2 cellular contexts compared by ENCODE assay signal in the genomic region with DNA sequence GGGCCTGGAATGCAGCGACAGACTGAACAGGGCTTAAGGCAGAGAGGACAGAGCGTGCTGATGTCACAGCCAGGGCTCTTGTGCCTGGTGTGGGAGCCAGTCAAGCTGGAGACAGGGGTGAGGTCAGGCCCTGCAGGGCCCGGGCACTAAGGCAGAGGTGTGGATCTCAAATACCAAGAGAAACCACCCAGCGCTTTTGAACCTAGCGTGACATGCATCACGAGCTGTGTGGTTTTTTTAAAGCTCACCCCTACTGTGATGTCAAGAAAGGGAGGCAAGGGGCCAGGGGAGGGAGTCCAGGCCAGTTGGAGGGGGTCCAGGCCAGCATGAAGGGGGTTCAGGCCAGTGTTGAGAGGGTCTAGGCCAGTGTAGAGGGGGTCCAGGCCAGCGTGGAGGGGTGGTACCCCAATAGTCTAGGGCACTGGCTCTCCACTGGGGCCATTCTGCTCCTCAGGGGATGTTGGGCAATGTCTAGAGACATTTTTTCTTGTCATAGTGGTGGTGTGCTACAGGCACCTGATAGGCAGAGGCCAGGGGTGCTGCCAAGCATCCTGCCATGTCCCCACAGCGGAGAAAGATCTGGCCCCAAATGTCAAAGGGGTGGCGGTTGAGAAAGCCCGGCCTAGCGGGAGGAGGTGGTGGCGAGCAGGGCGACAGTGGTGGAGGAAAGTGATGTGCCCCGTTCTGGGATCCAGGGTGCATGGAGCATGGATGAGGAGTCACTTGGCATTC.
A peak's percentile ranks its signal among the peaks of the same experiment; 100 is the strongest.
TF ChIP-seq lines count a peak whose summit lies in the region.

No MANE protein-coding gene starts in this region.

TF ChIP-seq in HepG2, 621 proteins besides CTCF, POLR2A, EP300 and RAD21 (continued from another document):
- TF ChIP-seq, protein P1, sequence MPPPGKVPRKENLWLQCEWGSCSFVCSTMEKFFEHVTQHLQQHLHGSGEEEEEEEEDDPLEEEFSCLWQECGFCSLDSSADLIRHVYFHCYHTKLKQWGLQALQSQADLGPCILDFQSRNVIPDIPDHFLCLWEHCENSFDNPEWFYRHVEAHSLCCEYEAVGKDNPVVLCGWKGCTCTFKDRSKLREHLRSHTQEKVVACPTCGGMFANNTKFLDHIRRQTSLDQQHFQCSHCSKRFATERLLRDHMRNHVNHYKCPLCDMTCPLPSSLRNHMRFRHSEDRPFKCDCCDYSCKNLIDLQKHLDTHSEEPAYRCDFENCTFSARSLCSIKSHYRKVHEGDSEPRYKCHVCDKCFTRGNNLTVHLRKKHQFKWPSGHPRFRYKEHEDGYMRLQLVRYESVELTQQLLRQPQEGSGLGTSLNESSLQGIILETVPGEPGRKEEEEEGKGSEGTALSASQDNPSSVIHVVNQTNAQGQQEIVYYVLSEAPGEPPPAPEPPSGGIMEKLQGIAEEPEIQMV (CRISPR knock-in tag; IDR thresholded peaks at IDR 0.05; ENCODE audit: low read depth), result no peak
- no peak for TF ChIP-seq ZFP82 (CRISPR knock-in tag; IDR thresholded peaks at IDR 0.05; ENCODE audit: borderline replicate concordance)
- peak; percentile 12; the same call in 1 of the 2 replicates for TF ChIP-seq CEBPB (IDR thresholded peaks at IDR 0.05; ENCODE audit: borderline replicate concordance, low read depth, low read length)
- TF ChIP-seq, protein P2, sequence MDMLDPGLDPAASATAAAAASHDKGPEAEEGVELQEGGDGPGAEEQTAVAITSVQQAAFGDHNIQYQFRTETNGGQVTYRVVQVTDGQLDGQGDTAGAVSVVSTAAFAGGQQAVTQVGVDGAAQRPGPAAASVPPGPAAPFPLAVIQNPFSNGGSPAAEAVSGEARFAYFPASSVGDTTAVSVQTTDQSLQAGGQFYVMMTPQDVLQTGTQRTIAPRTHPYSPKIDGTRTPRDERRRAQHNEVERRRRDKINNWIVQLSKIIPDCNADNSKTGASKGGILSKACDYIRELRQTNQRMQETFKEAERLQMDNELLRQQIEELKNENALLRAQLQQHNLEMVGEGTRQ (IDR thresholded peaks at IDR 0.05; ENCODE audit: low read depth, low read length), result no peak
- TF ChIP-seq, protein P2 (CRISPR knock-in tag; IDR thresholded peaks at IDR 0.05; ENCODE audit: borderline replicate concordance), result no peak
- TF ChIP-seq ETV6 (CRISPR knock-in tag; conservative IDR thresholded peaks at IDR 0.05), result no peak
- TF ChIP-seq, protein P3, sequence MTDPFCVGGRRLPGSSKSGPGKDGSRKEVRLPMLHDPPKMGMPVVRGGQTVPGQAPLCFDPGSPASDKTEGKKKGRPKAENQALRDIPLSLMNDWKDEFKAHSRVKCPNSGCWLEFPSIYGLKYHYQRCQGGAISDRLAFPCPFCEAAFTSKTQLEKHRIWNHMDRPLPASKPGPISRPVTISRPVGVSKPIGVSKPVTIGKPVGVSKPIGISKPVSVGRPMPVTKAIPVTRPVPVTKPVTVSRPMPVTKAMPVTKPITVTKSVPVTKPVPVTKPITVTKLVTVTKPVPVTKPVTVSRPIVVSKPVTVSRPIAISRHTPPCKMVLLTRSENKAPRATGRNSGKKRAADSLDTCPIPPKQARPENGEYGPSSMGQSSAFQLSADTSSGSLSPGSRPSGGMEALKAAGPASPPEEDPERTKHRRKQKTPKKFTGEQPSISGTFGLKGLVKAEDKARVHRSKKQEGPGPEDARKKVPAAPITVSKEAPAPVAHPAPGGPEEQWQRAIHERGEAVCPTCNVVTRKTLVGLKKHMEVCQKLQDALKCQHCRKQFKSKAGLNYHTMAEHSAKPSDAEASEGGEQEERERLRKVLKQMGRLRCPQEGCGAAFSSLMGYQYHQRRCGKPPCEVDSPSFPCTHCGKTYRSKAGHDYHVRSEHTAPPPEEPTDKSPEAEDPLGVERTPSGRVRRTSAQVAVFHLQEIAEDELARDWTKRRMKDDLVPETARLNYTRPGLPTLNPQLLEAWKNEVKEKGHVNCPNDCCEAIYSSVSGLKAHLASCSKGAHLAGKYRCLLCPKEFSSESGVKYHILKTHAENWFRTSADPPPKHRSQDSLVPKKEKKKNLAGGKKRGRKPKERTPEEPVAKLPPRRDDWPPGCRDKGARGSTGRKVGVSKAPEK (CRISPR knock-in tag; IDR thresholded peaks at IDR 0.05; ENCODE audit: borderline replicate concordance), result no peak
- TF ChIP-seq, protein P4, sequence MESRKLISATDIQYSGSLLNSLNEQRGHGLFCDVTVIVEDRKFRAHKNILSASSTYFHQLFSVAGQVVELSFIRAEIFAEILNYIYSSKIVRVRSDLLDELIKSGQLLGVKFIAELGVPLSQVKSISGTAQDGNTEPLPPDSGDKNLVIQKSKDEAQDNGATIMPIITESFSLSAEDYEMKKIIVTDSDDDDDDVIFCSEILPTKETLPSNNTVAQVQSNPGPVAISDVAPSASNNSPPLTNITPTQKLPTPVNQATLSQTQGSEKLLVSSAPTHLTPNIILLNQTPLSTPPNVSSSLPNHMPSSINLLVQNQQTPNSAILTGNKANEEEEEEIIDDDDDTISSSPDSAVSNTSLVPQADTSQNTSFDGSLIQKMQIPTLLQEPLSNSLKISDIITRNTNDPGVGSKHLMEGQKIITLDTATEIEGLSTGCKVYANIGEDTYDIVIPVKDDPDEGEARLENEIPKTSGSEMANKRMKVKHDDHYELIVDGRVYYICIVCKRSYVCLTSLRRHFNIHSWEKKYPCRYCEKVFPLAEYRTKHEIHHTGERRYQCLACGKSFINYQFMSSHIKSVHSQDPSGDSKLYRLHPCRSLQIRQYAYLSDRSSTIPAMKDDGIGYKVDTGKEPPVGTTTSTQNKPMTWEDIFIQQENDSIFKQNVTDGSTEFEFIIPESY (CRISPR knock-in tag; IDR thresholded peaks at IDR 0.05), result 0 out of 2 replicates have a peak, but pooled peaks have one; percentile 6
- no peak for TF ChIP-seq CAMTA2 (CRISPR knock-in tag; IDR thresholded peaks at IDR 0.05; ENCODE audit: borderline replicate concordance)
- TF ChIP-seq, protein P5, sequence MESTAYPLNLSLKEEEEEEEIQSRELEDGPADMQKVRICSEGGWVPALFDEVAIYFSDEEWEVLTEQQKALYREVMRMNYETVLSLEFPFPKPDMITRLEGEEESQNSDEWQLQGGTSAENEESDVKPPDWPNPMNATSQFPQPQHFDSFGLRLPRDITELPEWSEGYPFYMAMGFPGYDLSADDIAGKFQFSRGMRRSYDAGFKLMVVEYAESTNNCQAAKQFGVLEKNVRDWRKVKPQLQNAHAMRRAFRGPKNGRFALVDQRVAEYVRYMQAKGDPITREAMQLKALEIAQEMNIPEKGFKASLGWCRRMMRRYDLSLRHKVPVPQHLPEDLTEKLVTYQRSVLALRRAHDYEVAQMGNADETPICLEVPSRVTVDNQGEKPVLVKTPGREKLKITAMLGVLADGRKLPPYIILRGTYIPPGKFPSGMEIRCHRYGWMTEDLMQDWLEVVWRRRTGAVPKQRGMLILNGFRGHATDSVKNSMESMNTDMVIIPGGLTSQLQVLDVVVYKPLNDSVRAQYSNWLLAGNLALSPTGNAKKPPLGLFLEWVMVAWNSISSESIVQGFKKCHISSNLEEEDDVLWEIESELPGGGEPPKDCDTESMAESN (CRISPR knock-in tag; conservative IDR thresholded peaks at IDR 0.05), result no peak
- no peak for TF ChIP-seq NBN (conservative IDR thresholded peaks at IDR 0.05)
- TF ChIP-seq TBX3 (IDR thresholded peaks at IDR 0.05; ENCODE audit: borderline replicate concordance), result no peak
- TF ChIP-seq MBNL3 (CRISPR knock-in tag; conservative IDR thresholded peaks at IDR 0.05), result no peak

TF ChIP-seq in HEK293T, 16 proteins besides CTCF, POLR2A, EP300 and RAD21 (continued from another document):
- TF ChIP-seq, protein P6, sequence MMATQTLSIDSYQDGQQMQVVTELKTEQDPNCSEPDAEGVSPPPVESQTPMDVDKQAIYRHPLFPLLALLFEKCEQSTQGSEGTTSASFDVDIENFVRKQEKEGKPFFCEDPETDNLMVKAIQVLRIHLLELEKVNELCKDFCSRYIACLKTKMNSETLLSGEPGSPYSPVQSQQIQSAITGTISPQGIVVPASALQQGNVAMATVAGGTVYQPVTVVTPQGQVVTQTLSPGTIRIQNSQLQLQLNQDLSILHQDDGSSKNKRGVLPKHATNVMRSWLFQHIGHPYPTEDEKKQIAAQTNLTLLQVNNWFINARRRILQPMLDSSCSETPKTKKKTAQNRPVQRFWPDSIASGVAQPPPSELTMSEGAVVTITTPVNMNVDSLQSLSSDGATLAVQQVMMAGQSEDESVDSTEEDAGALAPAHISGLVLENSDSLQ (IDR thresholded peaks at IDR 0.05), result no peak
TF ChIP-seq in HEK293T: peak in this region for 0.
